ENCODE assay signal across 20 cellular contexts in the genomic region with DNA sequence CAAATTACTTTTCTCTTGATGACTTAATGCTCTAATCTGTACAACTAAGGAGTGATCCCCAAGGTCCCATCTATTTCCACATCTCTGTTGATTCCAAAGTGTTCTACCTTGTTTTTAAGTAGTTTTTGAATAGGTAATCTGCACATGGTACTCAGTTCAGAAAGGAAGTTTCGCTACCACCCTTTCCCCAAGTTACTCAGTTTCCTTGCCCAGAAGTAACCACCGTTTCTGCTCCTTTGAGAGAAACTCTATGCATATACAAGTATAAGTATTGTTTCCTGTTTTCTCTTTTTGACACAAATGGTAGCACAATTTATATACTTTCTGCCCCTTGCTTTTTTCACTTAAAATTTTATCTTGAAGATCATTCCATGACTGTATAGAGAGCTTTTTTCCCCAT. TPM values are rescaled to one million over a fixed set of nuclear protein-coding genes. Genes with fewer than 3 reads are reported as not detected.
DNase-seq lines count a peak whose midpoint lies in the region; ATAC-seq, FAIRE-seq and TF ChIP-seq lines count a peak whose summit lies in the region.
"Had no signal": no experiment of that assay in that cellular context is flagged by ENCODE, and none has a peak within 500 bp of the region (broad histone marks: within the 10 kb centered on the region; RNA-seq: fewer than 3 reads in every experiment).

No MANE protein-coding gene starts in this region.

- H3K27ac ChIP-seq in OCI-LY3 (ENCODE audit: low read length) (no peak overlapping the region), K562 (ENCODE audit: extremely low read depth, low read depth, low read length) (no peak overlapping the region), dorsolateral prefrontal cortex (no peak overlapping the region)
- H3K27ac ChIP-seq: A549, adrenal gland, brain microvascular endothelial cell, colonic mucosa had no signal

- H3K36me3 Mint-ChIP-seq in activated CD8-positive, alpha-beta memory T cell treated with anti-CD3 and anti-CD28 coated beads, Interleukin-2, amount 10 ng/mL, durations not matched to agents 7 days and 5 days, result peaks cover 59% of the 10 kb centered on the region

- TF ChIP-seq CTCF in OCI-LY3 (IDR thresholded peaks at IDR 0.05; ENCODE audit: low read depth, low read length), result no peak
- no peak for TF ChIP-seq CTCF in K562 (IDR thresholded peaks at IDR 0.05 in 2 of 3, conservative IDR thresholded peaks at IDR 0.05 in 1 of 3; ENCODE audit: insufficient read depth in 2 of 3, low read depth in 1 of 3, low read length in 3 of 3)
- no peak for TF ChIP-seq CTCF in dorsolateral prefrontal cortex (IDR thresholded peaks at IDR 0.05 in 54 of 56, conservative IDR thresholded peaks at IDR 0.05 in 2 of 56; ENCODE audit: low read depth in 1 of 56, partially characterized antibody in 56 of 56)

- TF ChIP-seq RAD21 in K562 (CRISPR knock-in tag; conservative IDR thresholded peaks at IDR 0.05 in 1 of 2, IDR thresholded peaks at IDR 0.05 in 1 of 2), result no peak

- ATAC-seq in activated CD8-positive, alpha-beta memory T cell treated with anti-CD3 and anti-CD28 coated beads, Interleukin-2, amount 10 ng/mL, durations not matched to agents 7 days and 5 days, result peak; percentile 23
- no peak for ATAC-seq in K562
- no peak for ATAC-seq in GM21717 (IDR thresholded peaks at IDR 0.05; ENCODE audit: unreplicated experiment)
- ATAC-seq: A549, left colon had no signal

- H3K9me1 ChIP-seq in K562 (ENCODE audit: control insufficient read depth, insufficient read depth, low read length), result no peaks in the 10 kb centered on the region

- 28% methylated on average over 2 of the region's 2 CpGs for WGBS in K562 (ENCODE audit: insufficient coverage, low coverage, missing lambda C conversion rate)

- H2AFZ ChIP-seq in OCI-LY3 (ENCODE audit: low read depth, low read length) (no peak overlapping the region), K562 (ENCODE audit: low read depth, low read length) (no peak overlapping the region)

- H3K9ac ChIP-seq in OCI-LY3 (ENCODE audit: low read length) (no peak overlapping the region), K562 (ENCODE audit: insufficient read depth in 1 of 2, low read depth in 2 of 2, low read length in 2 of 2) (no peak overlapping the region)

- peaks cover 38% of the 10 kb centered on the region for H3K4me1 Mint-ChIP-seq in activated CD8-positive, alpha-beta memory T cell treated with anti-CD3 and anti-CD28 coated beads, Interleukin-2, amount 10 ng/mL, durations not matched to agents 7 days and 5 days

- H3K27me3 Mint-ChIP-seq in activated CD8-positive, alpha-beta memory T cell treated with anti-CD3 and anti-CD28 coated beads, Interleukin-2, amount 10 ng/mL, durations not matched to agents 7 days and 5 days, result no peaks in the 10 kb centered on the region

- in situ Hi-C loops in K562 (cut with MboI), result no loop called here

- H3K9me3 ChIP-seq in OCI-LY3 (ENCODE audit: insufficient read depth, low read length) (peaks cover 20% of the 10 kb centered on the region), K562 (replicated peaks; ENCODE audit: control insufficient read depth, insufficient read depth, low read depth, low read length) (no peaks in the 10 kb centered on the region)
- H3K9me3 ChIP-seq: colonic mucosa had no signal

- H3K4me3 ChIP-seq in OCI-LY3 (ENCODE audit: low read length) (no peak overlapping the region), K562 (no peak overlapping the region), dorsolateral prefrontal cortex (no peak overlapping the region)
- H3K4me3 ChIP-seq: A549, adrenal gland, colonic mucosa had no signal

- H3K27me3 ChIP-seq in OCI-LY3 (ENCODE audit: low read depth, low read length), result no peaks in the 10 kb centered on the region
- peaks cover 0 to 3% of the 10 kb centered on the region in 2 experiments; a peak in 2 of 5 replicates for H3K27me3 ChIP-seq in K562 (ENCODE audit: control insufficient read depth in 2 of 2, insufficient read depth in 2 of 2, low read length in 2 of 2)
- peaks cover 0 to 3% (median 0%) of the 10 kb centered on the region in 45 donors for H3K27me3 ChIP-seq in dorsolateral prefrontal cortex
- H3K27me3 ChIP-seq: adrenal gland, brain microvascular endothelial cell, colonic mucosa had no signal

- no peak for TF ChIP-seq POLR2A in K562 (conservative IDR thresholded peaks at IDR 0.05)

- H3K4me1 ChIP-seq in OCI-LY3 (ENCODE audit: low read length), result peaks cover 52% of the 10 kb centered on the region
- peaks cover 0 to 19% of the 10 kb centered on the region in 2 experiments; a peak in 3 of 5 replicates for H3K4me1 ChIP-seq in K562 (replicated peaks in 1 of 2; ENCODE audit: control insufficient read depth in 2 of 2, insufficient read depth in 2 of 2, low read length in 2 of 2)
- H3K4me1 ChIP-seq: A549, adrenal gland, colonic mucosa had no signal

- H4K20me1 ChIP-seq in OCI-LY3 (ENCODE audit: insufficient read depth, low read length), result no peaks in the 10 kb centered on the region
- H4K20me1 ChIP-seq in K562 (replicated peaks; ENCODE audit: control insufficient read depth, insufficient read depth, low read length), result no peaks in the 10 kb centered on the region

- BruUV-seq in K562 (replicated peaks; lab: Mats Ljungman, UMichigan), result no TSS peak

- H3K4me3 Mint-ChIP-seq in activated CD8-positive, alpha-beta memory T cell treated with anti-CD3 and anti-CD28 coated beads, Interleukin-2, amount 10 ng/mL, durations not matched to agents 7 days and 5 days, result no peak overlapping the region

- H3K36me3 ChIP-seq in OCI-LY3 (replicated peaks; ENCODE audit: low read depth, low read length), result peaks cover 8% of the 10 kb centered on the region
- no peaks in the 10 kb centered on the region for H3K36me3 ChIP-seq in K562 (ENCODE audit: control insufficient read depth, insufficient read depth, low read length)
- H3K36me3 ChIP-seq: adrenal gland, brain microvascular endothelial cell, colonic mucosa had no signal

- POLR2A ChIA-PET in K562 (lab: Yijun Ruan, JAX), result no interaction called here

- intact Hi-C loops in K562 (cut with micrococcal nuclease) (no loop called here), dorsolateral prefrontal cortex (cut with DNase I) (no loop called here)

- H3K4me2 ChIP-seq in OCI-LY3 (ENCODE audit: low read length), result peak overlapping the region; percentile 5; the same call in 1 of the 2 replicates
- H3K4me2 ChIP-seq in K562 (ENCODE audit: insufficient read depth, low read length), result no peak overlapping the region
- H3K4me2 ChIP-seq: A549 had no signal

- H3K27ac Mint-ChIP-seq in activated CD8-positive, alpha-beta memory T cell treated with anti-CD3 and anti-CD28 coated beads, Interleukin-2, amount 10 ng/mL, durations not matched to agents 7 days and 5 days, result peak overlapping the region; percentile 80

- CTCF ChIA-PET in activated CD8-positive, alpha-beta memory T cell treated with anti-CD3 and anti-CD28 coated beads, Interleukin-2, amount 10 ng/mL, durations not matched to agents 7 days and 5 days (lab: Charles Lee), result interaction anchor here (1.3 to 1.6 kb wide), 2 partner anchors 21 to 72 kb away, joined by 3 to 4 read pairs; no protein-coding TSS in a partner anchor
- CTCF ChIA-PET in K562 (lab: Yijun Ruan, JAX; ENCODE audit: low intra/inter-chr PET ratio), result no interaction called here

- no peak for DNase-seq in activated CD8-positive, alpha-beta memory T cell treated with anti-CD3 and anti-CD28 coated beads, Interleukin-2, amount 10 ng/mL, durations not matched to agents 7 days and 5 days
- no peak for DNase-seq in activated CD8-positive, alpha-beta memory T cell treated with anti-CD3 and anti-CD28 coated beads, Interleukin-2, amount 50 U/mL, for 4 hours
- DNase-seq in K562 (ENCODE audit: extremely low read depth in 1 of 4, low spot score in 3 of 4) (no peak), hippocampal formation (lab: John Stamatoyannopoulos, UW) (no peak), dorsolateral prefrontal cortex (no peak), T1000 (lab: John Stamatoyannopoulos, UW) (no peak)
- DNase-seq: activated gamma-delta T cell treated with Interleukin-2 at 50 U/mL for 16 hours; adrenal gland; brain microvascular endothelial cell; colonic mucosa; left colon; mesendoderm; NCI-H526; small intestine; stimulated activated CD4-positive, alpha-beta T cell treated with anti-CD3 and anti-CD28 coated beads, Interleukin-2, amount 100 ng/mL, for 48 hours; trophoblast cell had no signal

- no peak for TF ChIP-seq EP300 in K562 (IDR thresholded peaks at IDR 0.05; ENCODE audit: low read length)

- no peak for FAIRE-seq in K562 (lab: Jason Lieb, UNC)
- FAIRE-seq: A549, small intestine, TTC549 had no signal

- peaks cover 21% of the 10 kb centered on the region for H3K9me3 Mint-ChIP-seq in activated CD8-positive, alpha-beta memory T cell treated with anti-CD3 and anti-CD28 coated beads, Interleukin-2, amount 10 ng/mL, durations not matched to agents 7 days and 5 days (ENCODE audit: low read depth)

- no peaks in the 10 kb centered on the region for H3K79me2 ChIP-seq in OCI-LY3 (ENCODE audit: low read length)
- H3K79me2 ChIP-seq in K562 (ENCODE audit: control insufficient read depth, insufficient read depth, low read length), result no peaks in the 10 kb centered on the region

RNA-seq across cellular contexts. Expression of a gene that starts 18.1 kb away (rescaled TPM):
- total RNA-seq in activated CD8-positive, alpha-beta memory T cell treated with anti-CD3 and anti-CD28 coated beads, Interleukin-2, amount 10 ng/mL, durations not matched to agents 7 days and 5 days, result 10 to 100 TPM; 23.9 to 25.4 TPM
- total RNA-seq in K562 (2011; cell fraction: chromatin; rRNA removed; ENCODE audit: low replicate concordance), result 0.30 and 0.39 TPM in 2 replicates
- 0.13 TPM in 1 of 2 replicates, not detected in the other for total RNA-seq in K562 (2011; cell fraction: nucleolus; rRNA removed)
- 0.07 and 0.08 TPM in 2 replicates for total RNA-seq in K562 (2011; cell fraction: nucleoplasm; rRNA removed)
- total RNA-seq in K562 (2014; rRNA removed), result 0.27 and 2.1 TPM in 2 replicates
- total RNA-seq in K562 (2014; rRNA removed; fragmentation: Illumina TruSeq; extraction: Trizol), result 1.8 and 2.4 TPM in 2 replicates
- total RNA-seq in K562 (2015; rRNA removed; fragmentation: Illumina TruSeq; extraction: Trizol), result 1.6 and 2.0 TPM in 2 replicates
- 1.6 and 2.0 TPM in 2 replicates for total RNA-seq in K562 (2021)
- polyA plus RNA-seq in K562 (2011; rRNA removed), result 0.04 and 0.13 TPM in 2 replicates
- polyA plus RNA-seq in K562 (2011; cell fraction: cytosol; rRNA removed), result under 0.01 and 0.04 TPM in 2 replicates
- polyA plus RNA-seq in K562 (2011; cell fraction: nucleus; rRNA removed), result 0.01 TPM in 2 replicates
- 1.1 and 25.7 TPM in 2 replicates for polyA plus RNA-seq in K562 (2012)
- 0.58 and 0.96 TPM in 2 replicates for polyA plus RNA-seq in K562 (2014; fragmentation: Illumina TruSeq; extraction: Trizol)
- polyA plus RNA-seq in K562 (2014; fragmentation: Nextera tagmentation; extraction: Ambion mirVana), result under 1 TPM; 0.38 to 0.73 TPM
- 0.56 and 1.6 TPM in 2 replicates for polyA plus RNA-seq in K562 (2014; rRNA removed)
- polyA minus RNA-seq in K562 (2011; rRNA and poly(A)+ RNA removed), result 0.06 and 0.11 TPM in 2 replicates
- polyA minus RNA-seq in K562 (2011; cell fraction: cytosol; rRNA and poly(A)+ RNA removed), result not detected in 2 replicates
- polyA minus RNA-seq in K562 (2011; cell fraction: nucleus; rRNA and poly(A)+ RNA removed), result under 0.01 and 0.13 TPM in 2 replicates
- total RNA-seq in dorsolateral prefrontal cortex, result 1 to 10 TPM in 70 of 120 experiments, under 1 TPM in 49, not detected in 1; 0.16 to 4.6 (median 1.2) TPM

Comparison
In these comparisons a context has a peak if more than half of its experiments do, and no peak if none do; other contexts are left out.
1. RNA of a gene that starts 18.1 kb away (total RNA-seq): 23.9 to 25.4 TPM in activated CD8-positive, alpha-beta memory T cell treated with anti-CD3 and anti-CD28 coated beads, Interleukin-2, amount 10 ng/mL, durations not matched to agents 7 days and 5 days; 0.07 to 2.4 TPM in K562 and 0.16 to 4.6 TPM in dorsolateral prefrontal cortex; every median in the first group is over 4 times any median in the second.